Comparison of ENCODE assay signal across 31 cellular contexts in the genomic region with DNA sequence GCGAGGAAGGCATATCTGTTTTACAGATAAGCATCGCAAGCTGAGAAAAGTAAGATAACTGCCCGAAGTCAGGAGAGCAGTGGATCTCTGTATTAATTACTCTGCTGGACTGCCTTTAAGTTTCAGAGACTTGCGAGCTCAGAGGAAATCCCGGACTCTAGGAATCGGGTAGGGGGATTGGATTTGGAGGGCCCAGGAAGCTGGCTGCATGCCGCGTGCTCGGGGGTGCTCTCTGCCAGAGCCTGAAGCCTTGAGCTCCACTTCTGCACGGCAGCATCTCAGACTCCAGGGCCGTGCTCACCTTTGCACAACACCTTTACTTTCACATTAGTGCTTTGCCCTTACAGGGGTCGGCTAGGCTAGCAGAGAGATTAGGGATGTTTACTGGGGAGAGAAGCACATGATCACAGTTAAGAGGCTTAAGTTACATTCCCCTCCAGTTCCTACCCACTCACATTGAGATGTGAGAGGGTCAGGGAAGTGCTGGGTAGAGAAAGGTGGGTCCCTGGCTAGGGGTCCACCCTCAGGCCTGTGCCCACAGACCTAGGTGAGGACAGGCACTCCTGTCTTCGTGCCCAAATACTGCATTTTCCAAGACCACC. TPM values are rescaled to one million over a fixed set of nuclear protein-coding genes. Genes with fewer than 3 reads are reported as not detected.
DNase-seq lines count a peak whose midpoint lies in the region; TF ChIP-seq lines count a peak whose summit lies in the region.
"Had no signal": no experiment of that assay in that cellular context is flagged by ENCODE, and none has a peak within 500 bp of the region (broad histone marks: within the 10 kb centered on the region; RNA-seq: fewer than 3 reads in every experiment).

No MANE protein-coding gene starts in this region.

- H2BK20ac ChIP-seq in H9 (ENCODE audit: low read depth, low read length, poor library complexity, severe bottlenecking) = no peak overlapping the region

- H3K27ac Mint-ChIP-seq in H9 = peak overlapping the region in 1 of 3 experiments; percentile 83; a peak in 2 of 7 replicates
- H3K27ac Mint-ChIP-seq in neural progenitor cell = no peak overlapping the region
- H3K27ac Mint-ChIP-seq: activated CD4-positive, alpha-beta T cell treated with anti-CD3 and anti-CD28 coated beads, Interleukin-2, amount 10 ng/mL, durations not matched to agents 7 days and 5 days; activated CD8-positive, alpha-beta memory T cell treated with anti-CD3 and anti-CD28 coated beads, Interleukin-2, amount 10 ng/mL, durations not matched to agents 7 days and 5 days; activated naive CD4-positive, alpha-beta T cell treated with anti-CD3 and anti-CD28 coated beads for 36 hours; activated T-cell treated with anti-CD3 and anti-CD28 coated beads, Interleukin-2, amount 50 U/mL, for 72 hours; effector memory CD8-positive, alpha-beta T cell had no signal

- no peak overlapping the region for H2AK5ac ChIP-seq in H9 (ENCODE audit: insufficient read length, low read length)

- in situ Hi-C loops in mammary epithelial cell (cut with MboI; ENCODE audit: low sequenced_read_pairs in 2 of 2) = no loop called here

- H3K4ac ChIP-seq in H9 (ENCODE audit: low read depth, low read length) = no peak overlapping the region

- 0 out of 2 replicates have a peak overlapping the region, but pooled peaks have one; percentile 6 for H3K4me3 ChIP-seq in ACC112 (ENCODE audit: low read depth, low read length)
- H3K4me3 ChIP-seq in mammary epithelial cell (replicated peaks in 1 of 3; ENCODE audit: insufficient read depth in 1 of 3, low read depth in 2 of 3, low read length in 3 of 3) = peak overlapping the region in 1 of 3 experiments; percentile 10
- no peak overlapping the region for H3K4me3 ChIP-seq in neural progenitor cell
- H3K4me3 ChIP-seq in left ventricle myocardium inferior = no peak overlapping the region
- H3K4me3 ChIP-seq: BLaER1, heart right ventricle, MG63, skin epidermis had no signal

- no peak overlapping the region for H3K4me2 ChIP-seq in H9 (ENCODE audit: insufficient read depth, insufficient read length, low read length)
- peak overlapping the region; percentile 69 for H3K4me2 ChIP-seq in mammary epithelial cell (ENCODE audit: insufficient read depth, low read depth, low read length)
- H3K4me2 ChIP-seq in neural progenitor cell = no peak overlapping the region
- H3K4me2 ChIP-seq: BLaER1 had no signal

- no peak overlapping the region for H2BK5ac ChIP-seq in H9 (ENCODE audit: insufficient read length, low read length)

- H3K4me3 Mint-ChIP-seq in H9 (no peak overlapping the region), neural progenitor cell (no peak overlapping the region)
- H3K4me3 Mint-ChIP-seq: activated CD4-positive, alpha-beta T cell treated with anti-CD3 and anti-CD28 coated beads, Interleukin-2, amount 10 ng/mL, durations not matched to agents 7 days and 5 days; activated CD8-positive, alpha-beta memory T cell treated with anti-CD3 and anti-CD28 coated beads, Interleukin-2, amount 10 ng/mL, durations not matched to agents 7 days and 5 days; activated naive CD4-positive, alpha-beta T cell treated with anti-CD3 and anti-CD28 coated beads for 36 hours; activated T-cell treated with anti-CD3 and anti-CD28 coated beads, Interleukin-2, amount 50 U/mL, for 72 hours; effector memory CD8-positive, alpha-beta T cell; neural crest cell had no signal

- no CpG with 5 or more reads among the region's 13 CpGs for WGBS in H9 (ENCODE audit: extremely low coverage, insufficient read length, low lambda C conversion rate)
- WGBS in mammary epithelial cell (ENCODE audit: low coverage, missing lambda C conversion rate) = 8% methylated on average over 12 of the region's 13 CpGs

- no peak overlapping the region for H3K56ac ChIP-seq in H9 (ENCODE audit: insufficient read length, low read depth, low read length)

- no peaks in the 10 kb centered on the region for H3K23me2 ChIP-seq in H9 (ENCODE audit: insufficient read length, low read depth, low read length, poor library complexity, severe bottlenecking)

- H4K20me1 ChIP-seq in H9 (ENCODE audit: control insufficient read depth, insufficient read depth, insufficient read length) (no peaks in the 10 kb centered on the region), mammary epithelial cell (ENCODE audit: insufficient read depth, low read length) (no peaks in the 10 kb centered on the region), neural progenitor cell (ENCODE audit: low read depth) (no peaks in the 10 kb centered on the region)
- H4K20me1 ChIP-seq: BLaER1 had no signal

- H3K79me2 ChIP-seq in ACC112 (ENCODE audit: control insufficient read depth, insufficient read depth, low read length, unreplicated experiment) (no peaks in the 10 kb centered on the region), H9 (ENCODE audit: insufficient read depth, low read length) (no peaks in the 10 kb centered on the region), mammary epithelial cell (ENCODE audit: insufficient read depth, low read length) (no peaks in the 10 kb centered on the region), neural progenitor cell (ENCODE audit: low read depth) (no peaks in the 10 kb centered on the region)

- BruUV-seq in mammary epithelial cell (replicated peaks; lab: Mats Ljungman, UMichigan) = no TSS peak

- no peak overlapping the region for H2BK12ac ChIP-seq in H9 (ENCODE audit: insufficient read length, low read depth, low read length)

- no peak overlapping the region for H3K23ac ChIP-seq in H9 (ENCODE audit: insufficient read length, low read depth, low read length)

- H4K5ac ChIP-seq in H9 (ENCODE audit: insufficient read length, low read depth, low read length) = no peak overlapping the region

- H3K36me3 ChIP-seq in ACC112 (ENCODE audit: insufficient read depth, low read length) (no peaks in the 10 kb centered on the region), mammary epithelial cell (ENCODE audit: insufficient read depth, low read length) (no peaks in the 10 kb centered on the region), neural progenitor cell (no peaks in the 10 kb centered on the region), left ventricle myocardium inferior (no peaks in the 10 kb centered on the region)
- H3K36me3 ChIP-seq: BLaER1, heart right ventricle, MG63 had no signal

- H3K4me1 ChIP-seq in ACC112 (ENCODE audit: control insufficient read depth, insufficient read depth, low read length, unreplicated experiment) = peaks cover 10% of the 10 kb centered on the region
- peaks cover 2% of the 10 kb centered on the region for H3K4me1 ChIP-seq in H9 (ENCODE audit: insufficient read depth, low read length)
- H3K4me1 ChIP-seq in mammary epithelial cell (ENCODE audit: insufficient read depth, low read length) = no peaks in the 10 kb centered on the region
- H3K4me1 ChIP-seq in neural progenitor cell = peaks cover 3% of the 10 kb centered on the region
- H3K4me1 ChIP-seq in left ventricle myocardium inferior = no peaks in the 10 kb centered on the region
- H3K4me1 ChIP-seq: BLaER1, foreskin keratinocyte had no signal

- no peak overlapping the region for H4K8ac ChIP-seq in H9 (replicated peaks; ENCODE audit: insufficient read length, low read depth, low read length)

- no peak overlapping the region for H3K18ac ChIP-seq in H9 (ENCODE audit: insufficient read length, low read depth, low read length)

- H3K36me3 Mint-ChIP-seq in H9 (ENCODE audit: insufficient read depth in 1 of 3, low read depth in 3 of 3) (peaks cover 2 to 6% (median 3%) of the 10 kb centered on the region in 3 experiments; a peak in 4 of 7 replicates), neural progenitor cell (peaks cover 2% of the 10 kb centered on the region)
- H3K36me3 Mint-ChIP-seq: activated CD8-positive, alpha-beta memory T cell treated with anti-CD3 and anti-CD28 coated beads, Interleukin-2, amount 10 ng/mL, durations not matched to agents 7 days and 5 days had no signal

- no peak overlapping the region for H2BK15ac ChIP-seq in H9 (ENCODE audit: low read depth, low read length)

- H3K9me3 ChIP-seq in H9 (ENCODE audit: control insufficient read depth, low read depth, low read length) (no peaks in the 10 kb centered on the region), mammary epithelial cell (replicated peaks; ENCODE audit: insufficient read depth, low read length) (peaks cover 5% of the 10 kb centered on the region), neural progenitor cell (ENCODE audit: low read depth) (no peaks in the 10 kb centered on the region), left ventricle myocardium inferior (replicated peaks) (peaks cover 3% of the 10 kb centered on the region)
- H3K9me3 ChIP-seq: BLaER1, MG63 had no signal

- intact Hi-C loops in mammary epithelial cell (cut with micrococcal nuclease) = no loop called here
- intact Hi-C loops in left ventricle myocardium inferior (cut with micrococcal nuclease) = no loop called here

- H3K9ac ChIP-seq in H9 (ENCODE audit: extremely low read depth, insufficient read length, low read length) (no peak overlapping the region), mammary epithelial cell (ENCODE audit: insufficient read depth, low read length) (no peak overlapping the region), neural progenitor cell (no peak overlapping the region)
- H3K9ac ChIP-seq: BLaER1 had no signal

- H3K27ac ChIP-seq in ACC112 (ENCODE audit: low read depth, low read length) (no peak overlapping the region), H9 (ENCODE audit: insufficient read length, low read depth, low read length) (no peak overlapping the region), mammary epithelial cell (ENCODE audit: insufficient read depth, low read depth, low read length) (no peak overlapping the region), neural progenitor cell (no peak overlapping the region), left ventricle myocardium inferior (replicated peaks) (no peak overlapping the region)
- H3K27ac ChIP-seq: BLaER1, foreskin keratinocyte, heart right ventricle, skin epidermis, VCaP had no signal

- no peaks in the 10 kb centered on the region for H3K27me3 ChIP-seq in ACC112 (ENCODE audit: insufficient read depth, low read length)
- H3K27me3 ChIP-seq in H9 (ENCODE audit: insufficient read depth, low read length) = no peaks in the 10 kb centered on the region
- H3K27me3 ChIP-seq in mammary epithelial cell (ENCODE audit: insufficient read depth, low read length) = no peaks in the 10 kb centered on the region
- H3K27me3 ChIP-seq in neural progenitor cell = no peaks in the 10 kb centered on the region
- H3K27me3 ChIP-seq in left ventricle myocardium inferior (ENCODE audit: low read depth) = peaks cover 33% of the 10 kb centered on the region
- H3K27me3 ChIP-seq: BLaER1, foreskin keratinocyte, MG63 had no signal

- H3K4me1 Mint-ChIP-seq in H9 (peaks cover 22 to 27% of the 10 kb centered on the region in 2 experiments), neural progenitor cell (peaks cover 15% of the 10 kb centered on the region)
- H3K4me1 Mint-ChIP-seq: activated CD4-positive, alpha-beta T cell treated with anti-CD3 and anti-CD28 coated beads, Interleukin-2, amount 10 ng/mL, durations not matched to agents 7 days and 5 days; activated CD8-positive, alpha-beta memory T cell treated with anti-CD3 and anti-CD28 coated beads, Interleukin-2, amount 10 ng/mL, durations not matched to agents 7 days and 5 days had no signal

- H3T11ph ChIP-seq in H9 (ENCODE audit: low read length) = no peak overlapping the region

- CTCF ChIA-PET in mammary epithelial cell (lab: Charles Lee; ENCODE audit: low non-redundant PET) = no interaction called here

- no peak overlapping the region for H2BK120ac ChIP-seq in H9 (ENCODE audit: low read depth, low read length, poor library complexity, severe bottlenecking)

- peaks cover 3 to 8% of the 10 kb centered on the region in 2 experiments; a peak in 4 of 5 replicates for H3K9me3 Mint-ChIP-seq in H9
- peaks cover 6% of the 10 kb centered on the region for H3K9me3 Mint-ChIP-seq in neural progenitor cell
- H3K9me3 Mint-ChIP-seq: neural crest cell had no signal

- dilution Hi-C loops in mammary epithelial cell (cut with HindIII; ENCODE audit: low sequenced_read_pairs) = no loop called here

- H3F3A ChIP-seq in neural progenitor cell (ENCODE audit: low read depth) = no peaks in the 10 kb centered on the region

- H3K14ac ChIP-seq in H9 (ENCODE audit: insufficient read depth, low read length) = no peak overlapping the region

- H3K27me3 Mint-ChIP-seq in H9 (ENCODE audit: low read depth) = no peaks in the 10 kb centered on the region; the same call in 1 of the 2 replicates
- peaks cover 8% of the 10 kb centered on the region for H3K27me3 Mint-ChIP-seq in neural progenitor cell (ENCODE audit: insufficient read depth, low read depth)
- H3K27me3 Mint-ChIP-seq: activated CD4-positive, alpha-beta T cell treated with anti-CD3 and anti-CD28 coated beads, Interleukin-2, amount 10 ng/mL, durations not matched to agents 7 days and 5 days; activated CD8-positive, alpha-beta memory T cell treated with anti-CD3 and anti-CD28 coated beads, Interleukin-2, amount 10 ng/mL, durations not matched to agents 7 days and 5 days; effector memory CD8-positive, alpha-beta T cell had no signal

- DNase-seq in H9 = peak; percentile 45
- no peak for DNase-seq in mammary epithelial cell
- peak; percentile 32 for DNase-seq in neural progenitor cell (ENCODE audit: low spot score)
- no peak for DNase-seq in activated naive CD4-positive, alpha-beta T cell (lab: John Stamatoyannopoulos, UW)
- DNase-seq in left ventricle myocardium inferior = no peak
- no peak for DNase-seq in NCI-H226
- DNase-seq in stimulated activated CD4-positive, alpha-beta T cell treated with anti-CD3 and anti-CD28 coated beads, Interleukin-12 subunit alpha, Interleukin-12 subunit beta, amount 100 ng/mL, for 4 hours = no peak
- DNase-seq: activated CD4-positive, alpha-beta T cell treated with anti-CD3 and anti-CD28 coated beads, Interleukin-2, amount 10 ng/mL, durations not matched to agents 7 days and 5 days; activated CD8-positive, alpha-beta memory T cell treated with anti-CD3 and anti-CD28 coated beads, Interleukin-2, amount 10 ng/mL, durations not matched to agents 7 days and 5 days; activated naive CD4-positive, alpha-beta T cell treated with anti-CD3 and anti-CD28 coated beads for 36 hours; activated T-cell treated with anti-CD3 and anti-CD28 coated beads, Interleukin-2, amount 50 U/mL, for 72 hours; amniotic stem cell; COR-L47; effector memory CD8-positive, alpha-beta T cell; foreskin keratinocyte; heart right ventricle; left ventricle myocardium superior; MG63; NCI-H1417 treated with DMSO at 0.1 percent for 48 hours; NCI-H2107; NCI-H510A treated with DMSO at 0.1 percent for 48 hours had no signal

- TF ChIP-seq CTCF in H9 (conservative IDR thresholded peaks at IDR 0.05) = no peak
- no peak for TF ChIP-seq CTCF in mammary epithelial cell (conservative IDR thresholded peaks at IDR 0.05 in 1 of 2, IDR thresholded peaks at IDR 0.05 in 1 of 2; ENCODE audit: extremely low read depth in 1 of 2, insufficient read depth in 1 of 2, low read depth in 1 of 2, low read length in 2 of 2)
- TF ChIP-seq CTCF in neural progenitor cell (IDR thresholded peaks at IDR 0.05) = no peak
- TF ChIP-seq CTCF in left ventricle myocardium inferior (IDR thresholded peaks at IDR 0.05; ENCODE audit: borderline replicate concordance) = no peak

- H2AFZ ChIP-seq in ACC112 (ENCODE audit: low read length, unreplicated experiment) (no peak overlapping the region), H9 (ENCODE audit: low read length) (no peak overlapping the region), mammary epithelial cell (ENCODE audit: low read depth, low read length) (peak overlapping the region; percentile 49), neural progenitor cell (replicated peaks) (peak overlapping the region; percentile 85)

- no peaks in the 10 kb centered on the region for H3K79me1 ChIP-seq in H9 (ENCODE audit: insufficient read depth, low read depth, low read length, poor library complexity, severe bottlenecking)

- H4K91ac ChIP-seq in H9 (ENCODE audit: insufficient read length, low read depth, low read length) = no peak overlapping the region

RNA-seq across cellular contexts. Expression of a gene that starts 57.0 kb away (rescaled TPM):
- total RNA-seq in H9 (2021) (not detected in 2 replicates), mammary epithelial cell (not detected), neural progenitor cell (ENCODE audit: low replicate concordance) (not detected in 2 replicates), left ventricle myocardium inferior (not detected)
- not detected for polyA plus RNA-seq in mammary epithelial cell
- polyA minus RNA-seq in mammary epithelial cell = not detected
- total RNA-seq: activated CD4-positive, alpha-beta T cell treated with anti-CD3 and anti-CD28 coated beads, Interleukin-2, amount 10 ng/mL, durations not matched to agents 7 days and 5 days; activated CD8-positive, alpha-beta memory T cell treated with anti-CD3 and anti-CD28 coated beads, Interleukin-2, amount 10 ng/mL, durations not matched to agents 7 days and 5 days; activated naive CD4-positive, alpha-beta T cell treated with anti-CD3 and anti-CD28 coated beads for 36 hours; activated T-cell treated with anti-CD3 and anti-CD28 coated beads, Interleukin-2, amount 50 U/mL, for 72 hours; esophagus mucosa; foreskin keratinocyte; heart right ventricle; left ventricle myocardium superior; mucosa of gallbladder; neural crest cell; pulmonary artery endothelial cell; subcutaneous adipose tissue; urinary bladder had no signal
- polyA plus RNA-seq: foreskin keratinocyte, heart right ventricle, urinary bladder had no signal

Comparison
In these comparisons a context has a peak if more than half of its experiments do, and no peak if none do; other contexts are left out.
1. H2AFZ ChIP-seq: peak in mammary epithelial cell (single experiment) and neural progenitor cell (single experiment); none in ACC112 (single experiment) and H9 (single experiment).
2. DNase-seq: peak in H9 (single experiment) and neural progenitor cell (single experiment); none in mammary epithelial cell (single experiment), activated naive CD4-positive, alpha-beta T cell (0 of 4), left ventricle myocardium inferior (single experiment), NCI-H226 (single experiment) and stimulated activated CD4-positive, alpha-beta T cell treated with anti-CD3 and anti-CD28 coated beads, Interleukin-12 subunit alpha, Interleukin-12 subunit beta, amount 100 ng/mL, for 4 hours (single experiment).